In genomic region chr18:21998531-21998930, GRCh38 we compare ENCODE assay signal across 14 cellular contexts.
A peak's percentile ranks its signal among the peaks of the same experiment; 100 is the strongest.
DNase-seq lines count a peak whose midpoint lies in the region; ATAC-seq and TF ChIP-seq lines count a peak whose summit lies in the region.
"Had no signal": no experiment of that assay in that cellular context is flagged by ENCODE, and none has a peak within 500 bp of the region (broad histone marks: within the 10 kb centered on the region; RNA-seq: fewer than 3 reads in every experiment).

No MANE protein-coding gene starts in this region.

- TF ChIP-seq CTCF in Peyer's patch (IDR thresholded peaks at IDR 0.05) (no peak), heart left ventricle (IDR thresholded peaks at IDR 0.05) (no peak), thoracic aorta (IDR thresholded peaks at IDR 0.05) (no peak)

- peak overlapping the region in 3 of 4 donors; percentile 66 to 87 (median 67) for H3K27ac ChIP-seq in Peyer's patch
- peak overlapping the region in 10 of 12 donors; percentile 40 to 88 (median 69) for H3K27ac ChIP-seq in heart left ventricle
- H3K27ac ChIP-seq in thoracic aorta, result peak overlapping the region; percentile 52 to 67
- H3K27ac ChIP-seq in aorta (ENCODE audit: low read depth in 1 of 2, low read length in 2 of 2), result peak overlapping the region in 1 of 2 donors; percentile 18

- H3K4me3 ChIP-seq in Peyer's patch (peak overlapping the region in 1 of 4 donors; percentile 10), heart left ventricle (peak overlapping the region in 1 of 12 donors; percentile 13), thoracic aorta (peak overlapping the region; percentile 36), aorta (ENCODE audit: low read length in 2 of 2) (no peak overlapping the region)
- H3K4me3 ChIP-seq: MG63 had no signal

- H3K4me1 ChIP-seq in Peyer's patch (peaks cover 0 to 45% (median 4%) of the 10 kb centered on the region in 4 donors), heart left ventricle (peaks cover 0 to 26% (median 10%) of the 10 kb centered on the region in 12 donors), thoracic aorta (ENCODE audit: control insufficient read depth in 1 of 2, low read depth in 2 of 2) (peaks cover 5 to 47% of the 10 kb centered on the region in 2 donors), aorta (ENCODE audit: control insufficient read depth in 1 of 2, insufficient read depth in 2 of 2, low read length in 2 of 2) (no peaks in the 10 kb centered on the region)

- TF ChIP-seq POLR2A in Peyer's patch (IDR thresholded peaks at IDR 0.05) (no peak), heart left ventricle (IDR thresholded peaks at IDR 0.05) (no peak)

- no peaks in the 10 kb centered on the region for H3K36me3 ChIP-seq in Peyer's patch
- H3K36me3 ChIP-seq in heart left ventricle, result no peaks in the 10 kb centered on the region
- no peaks in the 10 kb centered on the region for H3K36me3 ChIP-seq in thoracic aorta
- H3K36me3 ChIP-seq in aorta (ENCODE audit: control insufficient read depth in 1 of 2, insufficient read depth in 2 of 2, low read length in 1 of 2), result no peaks in the 10 kb centered on the region
- H3K36me3 ChIP-seq: MG63 had no signal

- WGBS in heart left ventricle, 4 donors, result 41 to 52% (median 49%) methylated on average over 9 of the region's 9 CpGs
- 5 to 9% methylated on average over 9 of the region's 9 CpGs for WGBS in aorta, 2 donors

- DNase-seq in Peyer's patch (peak in 2 of 3 donors; percentile 55 to 70), heart left ventricle (peak; percentile 42 to 80 (median 71)), mesenteric fat pad (ENCODE audit: low spot score) (peak; percentile 53), thoracic aorta (ENCODE audit: low spot score) (no peak), OCI-M2 (lab: John Stamatoyannopoulos, UW; ENCODE audit: unreplicated experiment) (no peak), aorta (no peak), hepatic stellate cell (ENCODE audit: low spot score) (no peak)
- DNase-seq: ACHN; CD4-positive, CD25-positive, alpha-beta regulatory T cell; MG63; NCI-H1092 treated with DMSO at 0.1 percent for 48 hours; NCI-H187; NCI-H446; NCI-H748 treated with DMSO at 0.1 percent for 48 hours had no signal

- intact Hi-C loops in heart left ventricle (cut with DNase I), result loop anchor here (2.0 to 10.0 kb wide), 14 partner anchors 84 to 569 kb away; partner anchors contain the start of gene GATA6 (in 4 of the 10)
- intact Hi-C loops in aorta (cut with DNase I), result loop anchor here (5.0 to 10.0 kb wide), 2 partner anchors 166 to 564 kb away; partner anchors contain the start of gene GATA6 (in 1 of the 2)

- H3K27me3 ChIP-seq in Peyer's patch, result no peaks in the 10 kb centered on the region
- no peaks in the 10 kb centered on the region for H3K27me3 ChIP-seq in heart left ventricle
- H3K27me3 ChIP-seq in thoracic aorta (replicated peaks; ENCODE audit: insufficient read depth), result no peaks in the 10 kb centered on the region
- no peaks in the 10 kb centered on the region for H3K27me3 ChIP-seq in aorta (ENCODE audit: control insufficient read depth in 1 of 2, insufficient read depth in 2 of 2, low read length in 1 of 2)
- H3K27me3 ChIP-seq: MG63 had no signal

- ATAC-seq in heart left ventricle, result peak; percentile 72 to 91 (median 84)
- no peak for ATAC-seq in thoracic aorta (ENCODE audit: insufficient number of reproducible peaks, low FRiP score, low read depth)
- no peak for ATAC-seq in aorta (ENCODE audit: low FRiP score)

- no peaks in the 10 kb centered on the region for H3K9me3 ChIP-seq in Peyer's patch
- H3K9me3 ChIP-seq in heart left ventricle, result no peaks in the 10 kb centered on the region
- no peaks in the 10 kb centered on the region for H3K9me3 ChIP-seq in thoracic aorta
- no peaks in the 10 kb centered on the region for H3K9me3 ChIP-seq in aorta (ENCODE audit: control insufficient read depth, low read length)
- H3K9me3 ChIP-seq: MG63 had no signal

Comparison
In these comparisons a context has a peak if more than half of its experiments do, and no peak if none do; other contexts are left out.
1. DNase-seq: peak in Peyer's patch (2 of 3), heart left ventricle (5 of 5) and mesenteric fat pad (single experiment); none in thoracic aorta (single experiment), OCI-M2 (single experiment), aorta (0 of 2) and hepatic stellate cell (single experiment).
2. ATAC-seq: peak in heart left ventricle (4 of 4); none in thoracic aorta (single experiment) and aorta (single experiment).